ENCODE assay signal across 9 cellular contexts in the genomic region with DNA sequence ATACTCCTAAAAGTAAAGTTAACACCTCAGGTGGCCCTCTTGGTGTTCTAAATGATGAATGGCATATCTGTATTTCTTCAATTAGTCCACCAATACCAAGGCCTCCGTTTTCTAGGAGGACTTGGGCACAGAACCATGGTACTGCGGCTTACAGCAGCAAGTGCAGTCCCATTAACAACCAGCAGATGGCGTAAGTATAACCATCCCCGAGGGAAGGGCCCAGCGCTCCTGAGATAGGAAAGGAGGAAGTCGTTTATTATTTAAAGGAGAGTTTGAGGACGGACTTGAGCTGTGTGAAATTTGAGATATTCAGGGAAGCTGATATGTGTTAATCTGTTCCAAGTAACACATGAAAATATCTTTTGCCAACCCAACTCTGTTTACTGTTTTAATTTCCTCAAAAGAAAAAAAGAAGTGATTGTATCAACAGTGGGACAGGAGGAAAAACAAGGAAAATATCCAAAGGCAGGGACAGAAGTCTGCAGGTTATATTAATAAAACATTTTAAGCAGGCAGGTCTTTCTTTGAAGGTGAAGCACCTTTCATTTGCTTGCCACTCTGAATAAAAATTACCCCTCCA. TPM values are rescaled to one million over a fixed set of nuclear protein-coding genes. Genes with fewer than 3 reads are reported as not detected.
A peak's percentile ranks its signal among the peaks of the same experiment; 100 is the strongest.
DNase-seq lines count a peak whose midpoint lies in the region; ATAC-seq and TF ChIP-seq lines count a peak whose summit lies in the region.
"Had no signal": no experiment of that assay in that cellular context is flagged by ENCODE, and none has a peak within 500 bp of the region (broad histone marks: within the 10 kb centered on the region; RNA-seq: fewer than 3 reads in every experiment).

No MANE protein-coding gene starts in this region.

- no peak overlapping the region for H3K9ac ChIP-seq in MM.1S (ENCODE audit: low read length)
- H3K9ac ChIP-seq: BLaER1 treated with 17β-estradiol and CSF1 and Interleukin-3, amounts not matched to agents 10 nM and 100 nM had no signal

- H2AFZ ChIP-seq in MM.1S (ENCODE audit: low read length): peak overlapping the region; percentile 55

- H3K4me1 Mint-ChIP-seq in activated naive CD4-positive, alpha-beta T cell treated with anti-CD3 and anti-CD28 coated beads for 36 hours (ENCODE audit: low read depth): peaks cover 3% of the 10 kb centered on the region
- H3K4me1 Mint-ChIP-seq in glutamatergic neuron (ENCODE audit: low read depth, unreplicated experiment) (no peaks in the 10 kb centered on the region), progenitor cell of endocrine pancreas (ENCODE audit: low read depth) (no peaks in the 10 kb centered on the region)

- H3K4me3 Mint-ChIP-seq in activated naive CD4-positive, alpha-beta T cell treated with anti-CD3 and anti-CD28 coated beads for 36 hours: no peak overlapping the region
- no peak overlapping the region for H3K4me3 Mint-ChIP-seq in glutamatergic neuron (ENCODE audit: unreplicated experiment)
- H3K4me3 Mint-ChIP-seq in progenitor cell of endocrine pancreas (ENCODE audit: low read depth): no peak overlapping the region

- H3K27ac ChIP-seq in MM.1S (ENCODE audit: low read length) (no peak overlapping the region), SJCRH30 (no peak overlapping the region)
- H3K27ac ChIP-seq: BLaER1 treated with 17β-estradiol and CSF1 and Interleukin-3, amounts not matched to agents 10 nM and 100 nM had no signal

- peaks cover 2% of the 10 kb centered on the region for H3K36me3 Mint-ChIP-seq in activated naive CD4-positive, alpha-beta T cell treated with anti-CD3 and anti-CD28 coated beads for 36 hours (ENCODE audit: low read depth)
- peaks cover 24% of the 10 kb centered on the region for H3K36me3 Mint-ChIP-seq in glutamatergic neuron (ENCODE audit: unreplicated experiment)
- peaks cover 4% of the 10 kb centered on the region for H3K36me3 Mint-ChIP-seq in progenitor cell of endocrine pancreas (ENCODE audit: insufficient read depth)

- H3K9me3 Mint-ChIP-seq in activated naive CD4-positive, alpha-beta T cell treated with anti-CD3 and anti-CD28 coated beads for 36 hours: peaks cover 20% of the 10 kb centered on the region
- H3K9me3 Mint-ChIP-seq in glutamatergic neuron (ENCODE audit: unreplicated experiment) (peaks cover 3% of the 10 kb centered on the region), progenitor cell of endocrine pancreas (ENCODE audit: low read depth) (peaks cover 30% of the 10 kb centered on the region)

- intact Hi-C loops in activated naive CD4-positive, alpha-beta T cell treated with anti-CD3 and anti-CD28 coated beads for 36 hours (cut with micrococcal nuclease): loop anchor here (1.0 kb wide), 4 partner anchors 60 to 137 kb away; no protein-coding TSS in a partner anchor

- H3K9me3 ChIP-seq in MM.1S (replicated peaks; ENCODE audit: insufficient read depth, low read length) (no peaks in the 10 kb centered on the region), SJCRH30 (replicated peaks) (peaks cover 5% of the 10 kb centered on the region)

- H3K27ac Mint-ChIP-seq in activated naive CD4-positive, alpha-beta T cell treated with anti-CD3 and anti-CD28 coated beads for 36 hours: no peak overlapping the region
- H3K27ac Mint-ChIP-seq in glutamatergic neuron (ENCODE audit: unreplicated experiment) (no peak overlapping the region), progenitor cell of endocrine pancreas (no peak overlapping the region)

- H3K4me3 ChIP-seq in MM.1S (ENCODE audit: low read length): no peak overlapping the region
- no peak overlapping the region for H3K4me3 ChIP-seq in SJCRH30
- H3K4me3 ChIP-seq: BLaER1 treated with 17β-estradiol and CSF1 and Interleukin-3, amounts not matched to agents 10 nM and 100 nM had no signal

- H3K27me3 ChIP-seq in MM.1S (replicated peaks; ENCODE audit: insufficient read depth, low read length): no peaks in the 10 kb centered on the region
- H3K27me3 ChIP-seq in SJCRH30: no peaks in the 10 kb centered on the region
- H3K27me3 ChIP-seq: BLaER1 treated with 17β-estradiol and CSF1 and Interleukin-3, amounts not matched to agents 10 nM and 100 nM had no signal

- no peaks in the 10 kb centered on the region for H3K27me3 Mint-ChIP-seq in activated naive CD4-positive, alpha-beta T cell treated with anti-CD3 and anti-CD28 coated beads for 36 hours (ENCODE audit: low read depth)
- H3K27me3 Mint-ChIP-seq in glutamatergic neuron (ENCODE audit: unreplicated experiment) (peaks cover 2% of the 10 kb centered on the region), progenitor cell of endocrine pancreas (peaks cover 3% of the 10 kb centered on the region)

- H3F3A ChIP-seq in MM.1S (ENCODE audit: insufficient read depth, low read length): no peaks in the 10 kb centered on the region

- DNase-seq in NCI-H1436 (lab: John Stamatoyannopoulos, UW) (peak; percentile 39), NCI-H1436 treated with DMSO at 0.1 percent for 48 hours (lab: John Stamatoyannopoulos, UW) (no peak), MM.1S (peak; percentile 83), SJCRH30 (peak; percentile 52 to 79), glutamatergic neuron (peak; percentile 58), progenitor cell of endocrine pancreas (ENCODE audit: low spot score, unreplicated experiment) (peak; percentile 25)
- peak; percentile 78 for DNase-seq in activated naive CD4-positive, alpha-beta T cell treated with anti-CD3 and anti-CD28 coated beads for 36 hours

- H4K20me1 ChIP-seq in MM.1S (ENCODE audit: insufficient read depth, low read length): no peaks in the 10 kb centered on the region
- H4K20me1 ChIP-seq: BLaER1 treated with 17β-estradiol and CSF1 and Interleukin-3, amounts not matched to agents 10 nM and 100 nM had no signal

- no peaks in the 10 kb centered on the region for H3K36me3 ChIP-seq in MM.1S (replicated peaks; ENCODE audit: insufficient read depth, low read length)
- H3K36me3 ChIP-seq in SJCRH30: no peaks in the 10 kb centered on the region

- peak overlapping the region; percentile 15; the same call in 1 of the 2 replicates for H3K4me2 ChIP-seq in MM.1S (ENCODE audit: low read depth, low read length)
- H3K4me2 ChIP-seq: BLaER1 treated with 17β-estradiol and CSF1 and Interleukin-3, amounts not matched to agents 10 nM and 100 nM had no signal

- CTCF ChIA-PET in activated naive CD4-positive, alpha-beta T cell treated with anti-CD3 and anti-CD28 coated beads for 36 hours (lab: Charles Lee): interaction anchor here (0.6 to 8.1 kb wide), 22 partner anchors 9 to 152 kb away, joined by 3 to 127 read pairs (median 5); no protein-coding TSS in a partner anchor

- no peak for ATAC-seq in GM21619 (IDR thresholded peaks at IDR 0.05; ENCODE audit: unreplicated experiment)

- no peaks in the 10 kb centered on the region for H3K9me2 ChIP-seq in MM.1S (replicated peaks; ENCODE audit: insufficient read depth, low read length)

- peak; percentile 99 for TF ChIP-seq CTCF in MM.1S (IDR thresholded peaks at IDR 0.05; ENCODE audit: low read length)
- TF ChIP-seq CTCF in glutamatergic neuron (IDR thresholded peaks at IDR 0.05; ENCODE audit: partially characterized antibody, unreplicated experiment): peak; percentile 89
- TF ChIP-seq CTCF in progenitor cell of endocrine pancreas (IDR thresholded peaks at IDR 0.05; ENCODE audit: unreplicated experiment): peak; percentile 88

- H3K4me1 ChIP-seq in MM.1S (ENCODE audit: low read length): 0 out of 2 replicates have a peak, but pooled peaks cover 3% of the 10 kb centered on the region
- no peaks in the 10 kb centered on the region for H3K4me1 ChIP-seq in SJCRH30
- H3K4me1 ChIP-seq: BLaER1 treated with 17β-estradiol and CSF1 and Interleukin-3, amounts not matched to agents 10 nM and 100 nM had no signal

- H3K79me2 ChIP-seq in MM.1S (ENCODE audit: low read length): no peaks in the 10 kb centered on the region

RNA-seq across cellular contexts. Expression of a gene that starts 37.7 kb away (rescaled TPM):
- not detected in 2 replicates for total RNA-seq in SJCRH30 (2014; rRNA removed; shearing (Covaris generic))
- total RNA-seq in activated naive CD4-positive, alpha-beta T cell treated with anti-CD3 and anti-CD28 coated beads for 36 hours: under 1 TPM; 0.60 to 0.96 TPM
- total RNA-seq in glutamatergic neuron (ENCODE audit: unreplicated experiment) (not detected), progenitor cell of endocrine pancreas (2.2 and 3.3 TPM in 2 replicates)
